ENCODE assay signal across 26 cellular contexts in the genomic region with DNA sequence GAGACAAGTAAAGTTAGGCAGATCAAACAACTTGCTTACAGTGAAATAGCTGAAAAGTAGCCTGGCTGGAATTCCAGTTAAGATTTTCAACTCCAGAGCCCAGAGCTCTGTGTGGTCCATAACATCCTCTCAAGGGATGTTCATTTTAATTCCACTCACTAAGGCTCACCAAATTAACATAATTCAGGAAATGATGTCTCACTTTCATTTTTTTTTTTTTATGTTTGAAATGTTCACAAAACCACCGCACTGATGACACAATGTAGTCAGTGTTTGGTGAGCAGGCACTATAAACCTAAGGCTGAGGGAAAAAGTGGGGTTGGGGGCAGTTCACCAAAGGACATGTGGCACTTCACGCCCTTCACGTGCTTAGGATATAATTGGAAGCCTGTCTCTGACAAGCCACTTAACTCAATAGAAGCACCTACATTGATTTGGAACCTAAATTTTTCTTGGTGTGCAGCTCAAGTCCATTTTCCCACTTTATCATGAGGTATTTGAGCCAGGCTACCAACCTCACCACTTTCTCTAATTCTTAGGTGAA.
A peak's percentile ranks its signal among the peaks of the same experiment; 100 is the strongest.
DNase-seq lines count a peak whose midpoint lies in the region; ATAC-seq and TF ChIP-seq lines count a peak whose summit lies in the region.
"Had no signal": no experiment of that assay in that cellular context is flagged by ENCODE, and none has a peak within 500 bp of the region (broad histone marks: within the 10 kb centered on the region; RNA-seq: fewer than 3 reads in every experiment).

No MANE protein-coding gene starts in this region.

- POLR2A ChIA-PET in activated CD8-positive, alpha-beta T cell treated with anti-CD3 and anti-CD28 coated beads, Interleukin-2, amount 10 ng/mL, durations not matched to agents 7 days and 5 days (lab: Charles Lee): no interaction called here

- no peak overlapping the region for H3K4me3 ChIP-seq in coronary artery
- H3K4me3 ChIP-seq in mesodermal cell (ENCODE audit: extremely low read depth, insufficient read depth, low read length, poor library complexity, severe bottlenecking): no peak overlapping the region
- H3K4me3 ChIP-seq: GM12878, prostate gland had no signal

- no peak overlapping the region for H3K27ac Mint-ChIP-seq in activated CD8-positive, alpha-beta T cell treated with anti-CD3 and anti-CD28 coated beads, Interleukin-2, amount 10 ng/mL, durations not matched to agents 7 days and 5 days
- H3K27ac Mint-ChIP-seq: activated B cell treated with CpG ODN at 0.5 μM for 24 hours; activated CD4-positive, alpha-beta memory T cell treated with anti-CD3 and anti-CD28 coated beads, Interleukin-2, amount 10 ng/mL, durations not matched to agents 7 days and 5 days; activated naive CD4-positive, alpha-beta T cell treated with anti-CD3 and anti-CD28 coated beads, Interleukin-2, amount 10 ng/mL, durations not matched to agents 7 days and 5 days; nephron had no signal

- H3K36me3 ChIP-seq in mesodermal cell (ENCODE audit: control insufficient read depth, insufficient read depth, low read length): no peaks in the 10 kb centered on the region
- H3K36me3 ChIP-seq: prostate gland had no signal

- CTCF ChIA-PET in activated CD8-positive, alpha-beta T cell treated with anti-CD3 and anti-CD28 coated beads, Interleukin-2, amount 10 ng/mL, durations not matched to agents 7 days and 5 days (lab: Charles Lee): interaction anchor here (1.0 kb wide), 1 partner anchor 160 kb away, joined by 3 read pairs; no protein-coding TSS in a partner anchor

- H3K36me3 Mint-ChIP-seq in activated CD8-positive, alpha-beta T cell treated with anti-CD3 and anti-CD28 coated beads, Interleukin-2, amount 10 ng/mL, durations not matched to agents 7 days and 5 days (ENCODE audit: low read depth): no peaks in the 10 kb centered on the region
- H3K36me3 Mint-ChIP-seq: activated naive CD4-positive, alpha-beta T cell treated with anti-CD3 and anti-CD28 coated beads, Interleukin-2, amount 10 ng/mL, durations not matched to agents 7 days and 5 days had no signal

- DNase-seq in EL (peak; percentile 36), M059J (ENCODE audit: low read depth) (peak; percentile 66), coronary artery (ENCODE audit: low spot score) (peak; percentile 4), NCI-H1105 treated with DMSO at 0.1 percent for 48 hours (lab: John Stamatoyannopoulos, UW) (no peak), NK-92 (lab: John Stamatoyannopoulos, UW; ENCODE audit: unreplicated experiment) (no peak)
- no peak for DNase-seq in activated CD8-positive, alpha-beta T cell treated with anti-CD3 and anti-CD28 coated beads, Interleukin-2, amount 10 ng/mL, durations not matched to agents 7 days and 5 days
- DNase-seq: activated B cell treated with CpG ODN at 0.5 μM for 24 hours; activated CD4-positive, alpha-beta memory T cell treated with anti-CD3 and anti-CD28 coated beads, Interleukin-2, amount 10 ng/mL, durations not matched to agents 7 days and 5 days; activated naive CD4-positive, alpha-beta T cell treated with anti-CD3 and anti-CD28 coated beads, Interleukin-2, amount 10 ng/mL, durations not matched to agents 7 days and 5 days; activated T-cell treated with anti-CD3 and anti-CD28 coated beads, Interleukin-2, amount 50 U/mL, for 1 hour; aorta; DMS 273 treated with DMSO at 0.1 percent for 48 hours; kidney; NCI-H1048; NCI-H2107; NCI-H526; SHP77 treated with DMSO at 0.1 percent for 48 hours; small intestine; stimulated activated CD4-positive, alpha-beta T cell treated with anti-CD3 and anti-CD28 coated beads, Interleukin-4, amount 100 ng/mL, for 24 hours; T-helper 2 cell had no signal

- no peaks in the 10 kb centered on the region for H3K4me1 Mint-ChIP-seq in activated CD8-positive, alpha-beta T cell treated with anti-CD3 and anti-CD28 coated beads, Interleukin-2, amount 10 ng/mL, durations not matched to agents 7 days and 5 days (ENCODE audit: low read depth)
- H3K4me1 Mint-ChIP-seq: activated B cell treated with CpG ODN at 0.5 μM for 24 hours; activated CD4-positive, alpha-beta memory T cell treated with anti-CD3 and anti-CD28 coated beads, Interleukin-2, amount 10 ng/mL, durations not matched to agents 7 days and 5 days; activated naive CD4-positive, alpha-beta T cell treated with anti-CD3 and anti-CD28 coated beads, Interleukin-2, amount 10 ng/mL, durations not matched to agents 7 days and 5 days had no signal

- no peaks in the 10 kb centered on the region for H3K9me3 Mint-ChIP-seq in activated CD8-positive, alpha-beta T cell treated with anti-CD3 and anti-CD28 coated beads, Interleukin-2, amount 10 ng/mL, durations not matched to agents 7 days and 5 days (ENCODE audit: insufficient read depth)
- H3K9me3 Mint-ChIP-seq: activated B cell treated with CpG ODN at 0.5 μM for 24 hours; activated CD4-positive, alpha-beta memory T cell treated with anti-CD3 and anti-CD28 coated beads, Interleukin-2, amount 10 ng/mL, durations not matched to agents 7 days and 5 days; activated naive CD4-positive, alpha-beta T cell treated with anti-CD3 and anti-CD28 coated beads, Interleukin-2, amount 10 ng/mL, durations not matched to agents 7 days and 5 days; nephron had no signal

- no CpG with 5 or more reads among the region's 3 CpGs for WGBS in mesodermal cell (ENCODE audit: insufficient coverage in 2 of 2), 2 experiments

- H3K9me3 ChIP-seq in mesodermal cell (ENCODE audit: control insufficient read depth, low read length): no peaks in the 10 kb centered on the region
- H3K9me3 ChIP-seq: prostate gland had no signal

- no peak for ATAC-seq in GM21447 (IDR thresholded peaks at IDR 0.05; ENCODE audit: unreplicated experiment)
- no peak for ATAC-seq in activated CD8-positive, alpha-beta T cell treated with anti-CD3 and anti-CD28 coated beads, Interleukin-2, amount 10 ng/mL, durations not matched to agents 7 days and 5 days

- H3K4me3 Mint-ChIP-seq in activated CD8-positive, alpha-beta T cell treated with anti-CD3 and anti-CD28 coated beads, Interleukin-2, amount 10 ng/mL, durations not matched to agents 7 days and 5 days: no peak overlapping the region
- H3K4me3 Mint-ChIP-seq: activated B cell treated with CpG ODN at 0.5 μM for 24 hours; activated CD4-positive, alpha-beta memory T cell treated with anti-CD3 and anti-CD28 coated beads, Interleukin-2, amount 10 ng/mL, durations not matched to agents 7 days and 5 days; activated naive CD4-positive, alpha-beta T cell treated with anti-CD3 and anti-CD28 coated beads, Interleukin-2, amount 10 ng/mL, durations not matched to agents 7 days and 5 days; nephron had no signal

- peaks cover 31% of the 10 kb centered on the region for H3K4me1 ChIP-seq in mesodermal cell (ENCODE audit: control insufficient read depth, insufficient read depth, low read length, poor library complexity, severe bottlenecking)
- H3K4me1 ChIP-seq: prostate gland had no signal

- TF ChIP-seq CTCF in coronary artery (IDR thresholded peaks at IDR 0.05): no peak

- H3K27me3 Mint-ChIP-seq in activated CD8-positive, alpha-beta T cell treated with anti-CD3 and anti-CD28 coated beads, Interleukin-2, amount 10 ng/mL, durations not matched to agents 7 days and 5 days (ENCODE audit: low read depth): peaks cover 10% of the 10 kb centered on the region

- H3K27ac ChIP-seq in coronary artery: no peak overlapping the region
- peak overlapping the region; percentile 24 for H3K27ac ChIP-seq in mesodermal cell (ENCODE audit: low read depth, low read length, severe bottlenecking)
- H3K27ac ChIP-seq: C4-2B, prostate gland had no signal

Comparison
In these comparisons a context has a peak if more than half of its experiments do, and no peak if none do; other contexts are left out.
1. DNase-seq: peak in EL (single experiment), M059J (single experiment) and coronary artery (single experiment); none in NCI-H1105 treated with DMSO at 0.1 percent for 48 hours (single experiment), activated CD8-positive, alpha-beta T cell treated with anti-CD3 and anti-CD28 coated beads, Interleukin-2, amount 10 ng/mL, durations not matched to agents 7 days and 5 days (single experiment) and NK-92 (single experiment).